In genomic region chr6:20960067-20960466, GRCh38 we compare ENCODE assay signal across 1 cellular context.
TF ChIP-seq lines count a peak whose summit lies in the region.

No MANE protein-coding gene starts in this region.

TF ChIP-seq in HepG2, 621 proteins besides CTCF, POLR2A, EP300 and RAD21:
- TF ChIP-seq ZNF687 (CRISPR knock-in tag; IDR thresholded peaks at IDR 0.05): no peak
- TF ChIP-seq ZNF17 (CRISPR knock-in tag; IDR thresholded peaks at IDR 0.05): no peak
- TF ChIP-seq PBX3 (CRISPR knock-in tag; IDR thresholded peaks at IDR 0.05; ENCODE audit: borderline replicate concordance): no peak
- TF ChIP-seq NCOA5 (CRISPR knock-in tag; IDR thresholded peaks at IDR 0.05): no peak
- TF ChIP-seq, protein P1, sequence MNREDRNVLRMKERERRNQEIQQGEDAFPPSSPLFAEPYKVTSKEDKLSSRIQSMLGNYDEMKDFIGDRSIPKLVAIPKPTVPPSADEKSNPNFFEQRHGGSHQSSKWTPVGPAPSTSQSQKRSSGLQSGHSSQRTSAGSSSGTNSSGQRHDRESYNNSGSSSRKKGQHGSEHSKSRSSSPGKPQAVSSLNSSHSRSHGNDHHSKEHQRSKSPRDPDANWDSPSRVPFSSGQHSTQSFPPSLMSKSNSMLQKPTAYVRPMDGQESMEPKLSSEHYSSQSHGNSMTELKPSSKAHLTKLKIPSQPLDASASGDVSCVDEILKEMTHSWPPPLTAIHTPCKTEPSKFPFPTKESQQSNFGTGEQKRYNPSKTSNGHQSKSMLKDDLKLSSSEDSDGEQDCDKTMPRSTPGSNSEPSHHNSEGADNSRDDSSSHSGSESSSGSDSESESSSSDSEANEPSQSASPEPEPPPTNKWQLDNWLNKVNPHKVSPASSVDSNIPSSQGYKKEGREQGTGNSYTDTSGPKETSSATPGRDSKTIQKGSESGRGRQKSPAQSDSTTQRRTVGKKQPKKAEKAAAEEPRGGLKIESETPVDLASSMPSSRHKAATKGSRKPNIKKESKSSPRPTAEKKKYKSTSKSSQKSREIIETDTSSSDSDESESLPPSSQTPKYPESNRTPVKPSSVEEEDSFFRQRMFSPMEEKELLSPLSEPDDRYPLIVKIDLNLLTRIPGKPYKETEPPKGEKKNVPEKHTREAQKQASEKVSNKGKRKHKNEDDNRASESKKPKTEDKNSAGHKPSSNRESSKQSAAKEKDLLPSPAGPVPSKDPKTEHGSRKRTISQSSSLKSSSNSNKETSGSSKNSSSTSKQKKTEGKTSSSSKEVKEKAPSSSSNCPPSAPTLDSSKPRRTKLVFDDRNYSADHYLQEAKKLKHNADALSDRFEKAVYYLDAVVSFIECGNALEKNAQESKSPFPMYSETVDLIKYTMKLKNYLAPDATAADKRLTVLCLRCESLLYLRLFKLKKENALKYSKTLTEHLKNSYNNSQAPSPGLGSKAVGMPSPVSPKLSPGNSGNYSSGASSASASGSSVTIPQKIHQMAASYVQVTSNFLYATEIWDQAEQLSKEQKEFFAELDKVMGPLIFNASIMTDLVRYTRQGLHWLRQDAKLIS (CRISPR knock-in tag; IDR thresholded peaks at IDR 0.05): no peak
- TF ChIP-seq ZNF446 (CRISPR knock-in tag; IDR thresholded peaks at IDR 0.05): no peak
- no peak for TF ChIP-seq ZBTB21 (CRISPR knock-in tag; IDR thresholded peaks at IDR 0.05)
- TF ChIP-seq ATF7 (IDR thresholded peaks at IDR 0.05): no peak
- TF ChIP-seq ATF7 (CRISPR knock-in tag; IDR thresholded peaks at IDR 0.05): no peak
- TF ChIP-seq, protein P2, sequence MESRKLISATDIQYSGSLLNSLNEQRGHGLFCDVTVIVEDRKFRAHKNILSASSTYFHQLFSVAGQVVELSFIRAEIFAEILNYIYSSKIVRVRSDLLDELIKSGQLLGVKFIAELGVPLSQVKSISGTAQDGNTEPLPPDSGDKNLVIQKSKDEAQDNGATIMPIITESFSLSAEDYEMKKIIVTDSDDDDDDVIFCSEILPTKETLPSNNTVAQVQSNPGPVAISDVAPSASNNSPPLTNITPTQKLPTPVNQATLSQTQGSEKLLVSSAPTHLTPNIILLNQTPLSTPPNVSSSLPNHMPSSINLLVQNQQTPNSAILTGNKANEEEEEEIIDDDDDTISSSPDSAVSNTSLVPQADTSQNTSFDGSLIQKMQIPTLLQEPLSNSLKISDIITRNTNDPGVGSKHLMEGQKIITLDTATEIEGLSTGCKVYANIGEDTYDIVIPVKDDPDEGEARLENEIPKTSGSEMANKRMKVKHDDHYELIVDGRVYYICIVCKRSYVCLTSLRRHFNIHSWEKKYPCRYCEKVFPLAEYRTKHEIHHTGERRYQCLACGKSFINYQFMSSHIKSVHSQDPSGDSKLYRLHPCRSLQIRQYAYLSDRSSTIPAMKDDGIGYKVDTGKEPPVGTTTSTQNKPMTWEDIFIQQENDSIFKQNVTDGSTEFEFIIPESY (CRISPR knock-in tag; IDR thresholded peaks at IDR 0.05): peak; percentile 57; the same call in 1 of the 2 replicates
- 0 out of 2 replicates have a peak, but pooled peaks have one; percentile 25 for TF ChIP-seq ZMYM4 (CRISPR knock-in tag; IDR thresholded peaks at IDR 0.05)
- no peak for TF ChIP-seq NRL (CRISPR knock-in tag; IDR thresholded peaks at IDR 0.05; ENCODE audit: borderline replicate concordance)
- peak; percentile 45; the same call in 1 of the 2 replicates for TF ChIP-seq MEF2D (CRISPR knock-in tag; IDR thresholded peaks at IDR 0.05)
- TF ChIP-seq, protein P3, sequence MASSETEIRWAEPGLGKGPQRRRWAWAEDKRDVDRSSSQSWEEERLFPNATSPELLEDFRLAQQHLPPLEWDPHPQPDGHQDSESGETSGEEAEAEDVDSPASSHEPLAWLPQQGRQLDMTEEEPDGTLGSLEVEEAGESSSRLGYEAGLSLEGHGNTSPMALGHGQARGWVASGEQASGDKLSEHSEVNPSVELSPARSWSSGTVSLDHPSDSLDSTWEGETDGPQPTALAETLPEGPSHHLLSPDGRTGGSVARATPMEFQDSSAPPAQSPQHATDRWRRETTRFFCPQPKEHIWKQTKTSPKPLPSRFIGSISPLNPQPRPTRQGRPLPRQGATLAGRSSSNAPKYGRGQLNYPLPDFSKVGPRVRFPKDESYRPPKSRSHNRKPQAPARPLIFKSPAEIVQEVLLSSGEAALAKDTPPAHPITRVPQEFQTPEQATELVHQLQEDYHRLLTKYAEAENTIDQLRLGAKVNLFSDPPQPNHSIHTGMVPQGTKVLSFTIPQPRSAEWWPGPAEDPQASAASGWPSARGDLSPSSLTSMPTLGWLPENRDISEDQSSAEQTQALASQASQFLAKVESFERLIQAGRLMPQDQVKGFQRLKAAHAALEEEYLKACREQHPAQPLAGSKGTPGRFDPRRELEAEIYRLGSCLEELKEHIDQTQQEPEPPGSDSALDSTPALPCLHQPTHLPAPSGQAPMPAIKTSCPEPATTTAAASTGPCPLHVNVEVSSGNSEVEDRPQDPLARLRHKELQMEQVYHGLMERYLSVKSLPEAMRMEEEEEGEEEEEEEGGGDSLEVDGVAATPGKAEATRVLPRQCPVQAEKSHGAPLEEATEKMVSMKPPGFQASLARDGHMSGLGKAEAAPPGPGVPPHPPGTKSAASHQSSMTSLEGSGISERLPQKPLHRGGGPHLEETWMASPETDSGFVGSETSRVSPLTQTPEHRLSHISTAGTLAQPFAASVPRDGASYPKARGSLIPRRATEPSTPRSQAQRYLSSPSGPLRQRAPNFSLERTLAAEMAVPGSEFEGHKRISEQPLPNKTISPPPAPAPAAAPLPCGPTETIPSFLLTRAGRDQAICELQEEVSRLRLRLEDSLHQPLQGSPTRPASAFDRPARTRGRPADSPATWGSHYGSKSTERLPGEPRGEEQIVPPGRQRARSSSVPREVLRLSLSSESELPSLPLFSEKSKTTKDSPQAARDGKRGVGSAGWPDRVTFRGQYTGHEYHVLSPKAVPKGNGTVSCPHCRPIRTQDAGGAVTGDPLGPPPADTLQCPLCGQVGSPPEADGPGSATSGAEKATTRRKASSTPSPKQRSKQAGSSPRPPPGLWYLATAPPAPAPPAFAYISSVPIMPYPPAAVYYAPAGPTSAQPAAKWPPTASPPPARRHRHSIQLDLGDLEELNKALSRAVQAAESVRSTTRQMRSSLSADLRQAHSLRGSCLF (CRISPR knock-in tag; IDR thresholded peaks at IDR 0.05; ENCODE audit: borderline replicate concordance): no peak
